ENCODE assay signal across 20 cellular contexts in genomic region chr6:79833264-79833663, GRCh38.
DNase-seq lines count a peak whose midpoint lies in the region; ATAC-seq lines count a peak whose summit lies in the region.
"Had no signal": no experiment of that assay in that cellular context is flagged by ENCODE, and none has a peak within 500 bp of the region (broad histone marks: within the 10 kb centered on the region; RNA-seq: fewer than 3 reads in every experiment).

No MANE protein-coding gene starts in this region.

- no peaks in the 10 kb centered on the region for H3K4me1 ChIP-seq in GM23248 (ENCODE audit: insufficient read depth)

- H2AFZ ChIP-seq in GM23248: no peak overlapping the region
- H2AFZ ChIP-seq: PC-9 had no signal

- WGBS in GM23248 (ENCODE audit: low coverage in 1 of 2, low lambda C conversion rate in 2 of 2, missing lambda C conversion rate in 2 of 2), 2 experiments: 3 to 9% methylated on average over 1 of the region's 1 CpG

- H3K9ac ChIP-seq in GM23248 (no peak overlapping the region), SK-N-MC (ENCODE audit: insufficient read length) (no peak overlapping the region)

- H3K27me3 ChIP-seq in GM23248 (replicated peaks; ENCODE audit: insufficient read depth): no peaks in the 10 kb centered on the region

- H3F3A ChIP-seq in GM23248 (ENCODE audit: insufficient read depth): no peaks in the 10 kb centered on the region

- H3K4me3 ChIP-seq in GM23248 (no peak overlapping the region), SK-N-MC (peak overlapping the region; percentile 42)
- H3K4me3 ChIP-seq: lung, PC-9, skin epidermis had no signal

- no peaks in the 10 kb centered on the region for H3K4me1 Mint-ChIP-seq in T-helper 17 cell
- H3K4me1 Mint-ChIP-seq: activated CD8-positive, alpha-beta memory T cell treated with anti-CD3 and anti-CD28 coated beads, Interleukin-2, amount 10 ng/mL, durations not matched to agents 7 days and 5 days; activated naive CD8-positive, alpha-beta T cell treated with anti-CD3 and anti-CD28 coated beads, Interleukin-2, amount 50 U/mL, for 24 hours; natural killer cell had no signal

- H3K27ac Mint-ChIP-seq in T-helper 17 cell: no peak overlapping the region
- H3K27ac Mint-ChIP-seq: activated CD8-positive, alpha-beta memory T cell treated with anti-CD3 and anti-CD28 coated beads, Interleukin-2, amount 10 ng/mL, durations not matched to agents 7 days and 5 days; activated naive CD8-positive, alpha-beta T cell treated with anti-CD3 and anti-CD28 coated beads, Interleukin-2, amount 50 U/mL, for 24 hours; activated T-helper 2 cell treated with anti-CD3 and anti-CD28 coated beads, Interferon-gamma antibody, Interleukin-2, Interleukin-4, amounts not matched to agents 10 μg/mL and 5 μg/mL and 100 μg/mL, durations not matched to agents 14 hours and 24 hours and 36 hours; natural killer cell had no signal

- H3K9me3 ChIP-seq in GM23248 (ENCODE audit: low read depth) (no peaks in the 10 kb centered on the region), SK-N-MC (ENCODE audit: low read depth, low read length) (no peaks in the 10 kb centered on the region; the same call in 1 of the 2 replicates), T-helper 17 cell (ENCODE audit: control insufficient read depth, low read length, poor library complexity, severe bottlenecking) (no peaks in the 10 kb centered on the region)

- no peak overlapping the region for H3K4me3 Mint-ChIP-seq in T-helper 17 cell
- H3K4me3 Mint-ChIP-seq: activated CD8-positive, alpha-beta memory T cell treated with anti-CD3 and anti-CD28 coated beads, Interleukin-2, amount 10 ng/mL, durations not matched to agents 7 days and 5 days; activated naive CD8-positive, alpha-beta T cell treated with anti-CD3 and anti-CD28 coated beads, Interleukin-2, amount 50 U/mL, for 24 hours; natural killer cell had no signal

- in situ Hi-C loops in GM23248 (cut with MboI): no loop called here

- ATAC-seq in HG03432 (IDR thresholded peaks at IDR 0.05; ENCODE audit: unreplicated experiment) (no peak), T-helper 17 cell (no peak)
- ATAC-seq: activated CD8-positive, alpha-beta memory T cell treated with anti-CD3 and anti-CD28 coated beads, Interleukin-2, amount 10 ng/mL, durations not matched to agents 7 days and 5 days; activated naive CD8-positive, alpha-beta T cell treated with anti-CD3 and anti-CD28 coated beads, Interleukin-2, amount 50 U/mL, for 24 hours; natural killer cell had no signal

- no peaks in the 10 kb centered on the region for H4K20me1 ChIP-seq in GM23248 (ENCODE audit: insufficient read depth)

- peaks cover 2% of the 10 kb centered on the region for H3K36me3 Mint-ChIP-seq in T-helper 17 cell (ENCODE audit: low read depth)
- H3K36me3 Mint-ChIP-seq: activated CD8-positive, alpha-beta memory T cell treated with anti-CD3 and anti-CD28 coated beads, Interleukin-2, amount 10 ng/mL, durations not matched to agents 7 days and 5 days; natural killer cell had no signal

- H3K9me2 ChIP-seq in GM23248 (ENCODE audit: insufficient read depth): no peaks in the 10 kb centered on the region

- no peaks in the 10 kb centered on the region for H3K79me2 ChIP-seq in GM23248 (ENCODE audit: insufficient read depth)

- H3K4me2 ChIP-seq in GM23248 (ENCODE audit: unreplicated experiment): no peak overlapping the region
- H3K4me2 ChIP-seq: PC-9 had no signal

- H3K27ac ChIP-seq in GM23248 (no peak overlapping the region), SK-N-MC (peak overlapping the region; percentile 88)
- H3K27ac ChIP-seq: PC-9, skin epidermis had no signal

- H3K27me3 Mint-ChIP-seq in T-helper 17 cell: peaks cover 34% of the 10 kb centered on the region

- H3K36me3 ChIP-seq in GM23248 (ENCODE audit: low read depth) (no peaks in the 10 kb centered on the region), SK-N-MC (ENCODE audit: insufficient read depth, low read length) (no peaks in the 10 kb centered on the region)

- DNase-seq in DMS 273 (lab: John Stamatoyannopoulos, UW; ENCODE audit: unreplicated experiment) (peak; percentile 78), GM23248 (peak; percentile 20), SK-N-MC (ENCODE audit: low read depth, low spot score) (peak; percentile 95), islet precursor cell (peak; percentile 82), HK-2 (ENCODE audit: unreplicated experiment) (no peak), T-helper 17 cell (no peak), NCI-H146 (lab: John Stamatoyannopoulos, UW) (no peak)
- DNase-seq: activated CD8-positive, alpha-beta memory T cell treated with anti-CD3 and anti-CD28 coated beads, Interleukin-2, amount 10 ng/mL, durations not matched to agents 7 days and 5 days; activated naive CD8-positive, alpha-beta T cell treated with anti-CD3 and anti-CD28 coated beads, Interleukin-2, amount 50 U/mL, for 24 hours; AML-193; natural killer cell; NCI-H1092 treated with DMSO at 0.1 percent for 48 hours; NCI-H748 treated with DMSO at 0.1 percent for 48 hours; PC-9; posterior cingulate gyrus; stimulated activated CD4-positive, alpha-beta T cell treated with anti-CD3 and anti-CD28 coated beads, Interleukin-4, amount 100 ng/mL, for 4 hours had no signal

Comparison
In these comparisons a context has a peak if more than half of its experiments do, and no peak if none do; other contexts are left out.
1. DNase-seq: peak in DMS 273 (single experiment), GM23248 (single experiment), SK-N-MC (single experiment) and islet precursor cell (single experiment); none in HK-2 (single experiment), T-helper 17 cell (0 of 3) and NCI-H146 (single experiment).